ENCODE assay signal across 20 cellular contexts in genomic region chr17:62707425-62707739, GRCh38.
DNase-seq lines count a peak whose midpoint lies in the region; ATAC-seq, FAIRE-seq and TF ChIP-seq lines count a peak whose summit lies in the region.
"Had no signal": no experiment of that assay in that cellular context is flagged by ENCODE, and none has a peak within 500 bp of the region (broad histone marks: within the 10 kb centered on the region; RNA-seq: fewer than 3 reads in every experiment).

No MANE protein-coding gene starts in this region.

- no peak for FAIRE-seq in D721Med (lab: Jason Lieb, UNC)
- FAIRE-seq: GM12878, GM19239, HepG2 had no signal

- peak; percentile 63 for DNase-seq in cardiac septum (ENCODE audit: low spot score)
- DNase-seq in Right ventricle myocardium inferior (ENCODE audit: missing footprints) = no peak
- no peak for DNase-seq in RWPE1 (ENCODE audit: low spot score)
- DNase-seq in HUDEP-2 (lab: John Stamatoyannopoulos, UW; ENCODE audit: unreplicated experiment in 76 of 76) = no peak
- no peak for DNase-seq in D721Med (ENCODE audit: insufficient read length, low spot score)
- DNase-seq: ACHN, COR-L47, GM23248, KG1, NCI-H1105 treated with DMSO at 0.1 percent for 48 hours, NCI-H1694 treated with DMSO at 0.1 percent for 48 hours, NCI-H2107, NCI-H510A, NCI-H748 treated with DMSO at 0.1 percent for 48 hours had no signal

- TF ChIP-seq CTCF in RWPE1 (conservative IDR thresholded peaks at IDR 0.05; ENCODE audit: low read depth) = no peak
- no peak for TF ChIP-seq CTCF in nephron (IDR thresholded peaks at IDR 0.05; ENCODE audit: unreplicated experiment in 3 of 3)
- TF ChIP-seq CTCF in D721Med (IDR thresholded peaks at IDR 0.05; ENCODE audit: insufficient read depth, missing control alignments) = no peak

- peaks cover 11% of the 10 kb centered on the region for H3K9me3 Mint-ChIP-seq in nephron

- peak overlapping the region; percentile 96; the same call in 1 of the 2 replicates for H3K27ac ChIP-seq in RWPE1
- H3K27ac ChIP-seq: C4-2B, GM23248 had no signal

- H3K4me1 Mint-ChIP-seq in nephron = peaks cover 42% of the 10 kb centered on the region

- H3K36me3 Mint-ChIP-seq in nephron (ENCODE audit: low read depth) = peaks cover 8% of the 10 kb centered on the region

- H3K27me3 Mint-ChIP-seq in nephron (ENCODE audit: low read depth) = peaks cover 10% of the 10 kb centered on the region

- no peak for ATAC-seq in Right ventricle myocardium inferior
- ATAC-seq in HG03457 (IDR thresholded peaks at IDR 0.05; ENCODE audit: unreplicated experiment) = no peak
- ATAC-seq: GM12878, HepG2 had no signal

- peak overlapping the region in 1 of 3 experiments; percentile 67 for H3K27ac Mint-ChIP-seq in nephron

- POLR2A ChIA-PET in RWPE1 (lab: Yijun Ruan, JAX; ENCODE audit: low non-redundant PET) = no interaction called here

- intact Hi-C loops in cardiac septum (cut with DNase I) = loop anchor here (10.0 kb wide), 1 partner anchor 187 kb away; no protein-coding TSS in a partner anchor
- intact Hi-C loops in Right ventricle myocardium inferior (cut with DNase I) = no loop called here

- CTCF ChIA-PET in RWPE1 (lab: Yijun Ruan, JAX) = no interaction called here

- H3K4me3 Mint-ChIP-seq in nephron = peak overlapping the region in 2 of 3 experiments; percentile 16 to 44
